2 cellular contexts compared by ENCODE assay signal in genomic region chr6:126963077-126963809, GRCh38.
TF ChIP-seq lines count a peak whose summit lies in the region.

No MANE protein-coding gene starts in this region.

TF ChIP-seq in IMR-90, 13 proteins besides CTCF, POLR2A, EP300 and RAD21:
- TF ChIP-seq CEBPB (IDR thresholded peaks at IDR 0.05; ENCODE audit: low read depth, low read length) (0 out of 2 replicates have a peak, but pooled peaks have one; percentile 6), MXI1 (IDR thresholded peaks at IDR 0.05; ENCODE audit: borderline replicate concordance, low read depth, low read length) (no peak)

TF ChIP-seq in H1, 55 proteins besides CTCF, POLR2A, EP300 and RAD21:
- 0 out of 2 replicates have a peak, but pooled peaks have one; percentile 6 for TF ChIP-seq MAFK (IDR thresholded peaks at IDR 0.05; ENCODE audit: low read depth, low read length)
- peak; percentile 89 for TF ChIP-seq CEBPB (IDR thresholded peaks at IDR 0.05; ENCODE audit: low read depth, low read length)
- no peak for TF ChIP-seq NRF1 (IDR thresholded peaks at IDR 0.05; ENCODE audit: low read depth, low read length)
TF ChIP-seq in H1: peak in this region for 2.
